ENCODE assay signal across 1 cellular context in genomic region chr3:145649368-145649887, GRCh38.
TF ChIP-seq lines count a peak whose summit lies in the region.

No MANE protein-coding gene starts in this region.

TF ChIP-seq in HepG2, 621 proteins besides CTCF, POLR2A, EP300 and RAD21 (continued from another document and continues in another):
- TF ChIP-seq NFAT5 (CRISPR knock-in tag; IDR thresholded peaks at IDR 0.05) (no peak), SNAPC5 (CRISPR knock-in tag; IDR thresholded peaks at IDR 0.05; ENCODE audit: borderline replicate concordance) (no peak), AHDC1 (CRISPR knock-in tag; IDR thresholded peaks at IDR 0.05; ENCODE audit: borderline replicate concordance) (peak; percentile 49; the same call in 1 of the 2 replicates), LCORL (IDR thresholded peaks at IDR 0.05) (peak; percentile 25; the same call in 1 of the 2 replicates), LCORL (CRISPR knock-in tag; IDR thresholded peaks at IDR 0.05) (no peak), BRF2 (CRISPR knock-in tag; IDR thresholded peaks at IDR 0.05) (no peak), RXRA (CRISPR knock-in tag; IDR thresholded peaks at IDR 0.05) (no peak; the same call in 1 of the 2 replicates), MTF2 (CRISPR knock-in tag; IDR thresholded peaks at IDR 0.05; ENCODE audit: borderline replicate concordance) (no peak), HOXA9 (CRISPR knock-in tag; IDR thresholded peaks at IDR 0.05; ENCODE audit: borderline replicate concordance) (no peak), MXI1 (IDR thresholded peaks at IDR 0.05; ENCODE audit: borderline replicate concordance, low read depth, low read length) (no peak), ZNF207 (IDR thresholded peaks at IDR 0.05; ENCODE audit: borderline replicate concordance) (no peak), ZKSCAN1 (IDR thresholded peaks at IDR 0.05; ENCODE audit: low read length) (no peak), KDM1A (CRISPR knock-in tag; IDR thresholded peaks at IDR 0.05) (no peak), TFDP1 (CRISPR knock-in tag; IDR thresholded peaks at IDR 0.05; ENCODE audit: borderline replicate concordance) (no peak; the same call in 1 of the 2 replicates), TFAP4 (IDR thresholded peaks at IDR 0.05; ENCODE audit: borderline replicate concordance, low read depth) (peak; percentile 97), ZBTB21 (CRISPR knock-in tag; IDR thresholded peaks at IDR 0.05) (no peak), CEBPB (IDR thresholded peaks at IDR 0.05; ENCODE audit: borderline replicate concordance, low read depth, low read length) (peak; percentile 75), ZNF678 (CRISPR knock-in tag; IDR thresholded peaks at IDR 0.05) (no peak), ZNF496 (CRISPR knock-in tag; IDR thresholded peaks at IDR 0.05; ENCODE audit: insufficient replicate concordance) (no peak), ZNF569 (CRISPR knock-in tag; IDR thresholded peaks at IDR 0.05; ENCODE audit: borderline replicate concordance) (no peak), ZNF335 (CRISPR knock-in tag; IDR thresholded peaks at IDR 0.05) (no peak), ATF2 (CRISPR knock-in tag; IDR thresholded peaks at IDR 0.05) (0 out of 2 replicates have a peak, but pooled peaks have one; percentile 27), ERF (CRISPR knock-in tag; IDR thresholded peaks at IDR 0.05) (0 out of 2 replicates have a peak, but pooled peaks have one; percentile 45), ZNF782 (CRISPR knock-in tag; IDR thresholded peaks at IDR 0.05; ENCODE audit: borderline replicate concordance) (no peak), ZMYM3 (CRISPR knock-in tag; IDR thresholded peaks at IDR 0.05) (no peak), MED1 (CRISPR knock-in tag; IDR thresholded peaks at IDR 0.05) (peak; percentile 68; the same call in 1 of the 2 replicates), ZNF432 (CRISPR knock-in tag; IDR thresholded peaks at IDR 0.05; ENCODE audit: borderline replicate concordance) (no peak), REL (CRISPR knock-in tag; conservative IDR thresholded peaks at IDR 0.05) (no peak), ZFP37 (CRISPR knock-in tag; IDR thresholded peaks at IDR 0.05; ENCODE audit: borderline replicate concordance) (no peak), ISL2 (CRISPR knock-in tag; IDR thresholded peaks at IDR 0.05) (peak; percentile 66; the same call in 1 of the 2 replicates), ZGPAT (CRISPR knock-in tag; IDR thresholded peaks at IDR 0.05) (peak; percentile 52), MAF1 (CRISPR knock-in tag; IDR thresholded peaks at IDR 0.05; ENCODE audit: borderline replicate concordance) (no peak), IRF9 (CRISPR knock-in tag; IDR thresholded peaks at IDR 0.05; ENCODE audit: borderline replicate concordance) (no peak), ZNF564 (CRISPR knock-in tag; IDR thresholded peaks at IDR 0.05) (0 out of 2 replicates have a peak, but pooled peaks have one; percentile 47), FOXK1 (CRISPR knock-in tag; IDR thresholded peaks at IDR 0.05; ENCODE audit: borderline replicate concordance, low read depth) (peak; percentile 50; the same call in 1 of the 2 replicates), HNF4A (CRISPR knock-in tag; IDR thresholded peaks at IDR 0.05) (peak; percentile 86), RARA (CRISPR knock-in tag; IDR thresholded peaks at IDR 0.05) (peak; percentile 74), MIXL1 (CRISPR knock-in tag; IDR thresholded peaks at IDR 0.05) (peak; percentile 85), MAX (IDR thresholded peaks at IDR 0.05) (peak; percentile 64), KLF16 (CRISPR knock-in tag; IDR thresholded peaks at IDR 0.05) (peak in 1 of 2 experiments; percentile 30; a peak in 1 of 4 replicates), ZNF570 (CRISPR knock-in tag; IDR thresholded peaks at IDR 0.05; ENCODE audit: borderline replicate concordance) (no peak), ZNF225 (CRISPR knock-in tag; IDR thresholded peaks at IDR 0.05) (no peak), ZNF24 (IDR thresholded peaks at IDR 0.05) (no peak), ZNF484 (CRISPR knock-in tag; IDR thresholded peaks at IDR 0.05; ENCODE audit: borderline replicate concordance, low read depth) (no peak)
